Comparison of ENCODE assay signal across 1 cellular context in the genomic region with DNA sequence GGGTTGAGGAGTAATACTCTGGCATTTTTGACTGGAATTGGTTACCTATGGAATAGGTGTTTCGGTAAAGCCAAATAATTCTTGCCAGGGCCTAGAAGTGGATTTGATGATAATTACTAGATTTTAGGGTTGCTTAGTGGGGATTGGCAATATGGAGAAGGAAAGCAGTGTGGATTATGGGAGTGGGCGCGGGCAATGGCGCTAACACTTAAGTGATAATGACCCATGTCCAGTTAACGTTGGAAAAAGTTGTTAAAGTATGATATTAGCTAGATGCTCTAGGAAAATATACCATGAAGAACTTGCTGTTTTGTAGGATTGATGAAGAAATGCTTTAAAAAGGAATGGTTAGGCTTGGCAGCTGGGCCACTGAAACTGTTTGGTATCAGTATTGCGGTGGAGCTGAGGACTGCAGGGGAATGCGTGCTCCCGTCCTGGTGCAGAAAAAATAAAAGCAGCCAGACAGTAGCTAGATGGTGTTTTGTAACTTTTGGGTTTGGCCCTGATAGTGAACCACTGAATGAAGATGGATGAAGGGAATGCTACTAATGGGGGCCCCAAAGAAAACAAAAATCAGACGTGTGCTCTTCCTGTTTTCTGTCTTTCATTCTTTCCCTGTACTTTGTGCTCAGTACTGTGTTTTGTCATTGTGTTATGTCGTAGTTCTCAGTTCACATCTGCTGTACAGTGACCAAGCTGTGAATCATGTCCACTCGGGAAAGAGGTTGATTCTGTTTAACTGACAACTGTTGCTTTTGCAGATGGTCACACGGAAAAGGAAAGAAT.
A peak's percentile ranks its signal among the peaks of the same experiment; 100 is the strongest.
TF ChIP-seq lines count a peak whose summit lies in the region.

No MANE protein-coding gene starts in this region.

TF ChIP-seq in HepG2, 621 proteins besides CTCF, POLR2A, EP300 and RAD21 (continued from another document and continues in another):
- TF ChIP-seq, protein P1, sequence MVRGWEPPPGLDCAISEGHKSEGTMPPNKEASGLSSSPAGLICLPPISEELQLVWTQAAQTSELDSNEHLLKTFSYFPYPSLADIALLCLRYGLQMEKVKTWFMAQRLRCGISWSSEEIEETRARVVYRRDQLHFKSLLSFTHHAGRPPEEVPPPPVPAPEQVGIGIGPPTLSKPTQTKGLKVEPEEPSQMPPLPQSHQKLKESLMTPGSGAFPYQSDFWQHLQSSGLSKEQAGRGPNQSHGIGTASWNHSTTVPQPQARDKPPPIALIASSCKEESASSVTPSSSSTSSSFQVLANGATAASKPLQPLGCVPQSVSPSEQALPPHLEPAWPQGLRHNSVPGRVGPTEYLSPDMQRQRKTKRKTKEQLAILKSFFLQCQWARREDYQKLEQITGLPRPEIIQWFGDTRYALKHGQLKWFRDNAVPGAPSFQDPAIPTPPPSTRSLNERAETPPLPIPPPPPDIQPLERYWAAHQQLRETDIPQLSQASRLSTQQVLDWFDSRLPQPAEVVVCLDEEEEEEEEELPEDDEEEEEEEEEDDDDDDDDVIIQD (CRISPR knock-in tag; IDR thresholded peaks at IDR 0.05; ENCODE audit: low read depth): no peak
- TF ChIP-seq ZNF598 (CRISPR knock-in tag; IDR thresholded peaks at IDR 0.05; ENCODE audit: borderline replicate concordance) (0 out of 2 replicates have a peak, but pooled peaks have one; percentile 15), TMF1 (CRISPR knock-in tag; IDR thresholded peaks at IDR 0.05; ENCODE audit: low read depth) (no peak), ZNF777 (CRISPR knock-in tag; IDR thresholded peaks at IDR 0.05) (no peak), ZMYM2 (CRISPR knock-in tag; IDR thresholded peaks at IDR 0.05) (no peak), SP4 (CRISPR knock-in tag; IDR thresholded peaks at IDR 0.05) (no peak; the same call in 1 of the 2 replicates), FOXK2 (IDR thresholded peaks at IDR 0.05) (0 out of 2 replicates have a peak, but pooled peaks have one; percentile 43), ZNF670 (CRISPR knock-in tag; IDR thresholded peaks at IDR 0.05; ENCODE audit: borderline replicate concordance) (peak; percentile 37; the same call in 1 of the 2 replicates), ATF7 (IDR thresholded peaks at IDR 0.05) (no peak), ATF7 (CRISPR knock-in tag; IDR thresholded peaks at IDR 0.05) (no peak), SSRP1 (CRISPR knock-in tag; IDR thresholded peaks at IDR 0.05) (no peak), CEBPB (IDR thresholded peaks at IDR 0.05; ENCODE audit: borderline replicate concordance, low read depth, low read length) (no peak), ZNF530 (CRISPR knock-in tag; IDR thresholded peaks at IDR 0.05; ENCODE audit: low read depth) (no peak), RXRA (CRISPR knock-in tag; IDR thresholded peaks at IDR 0.05) (no peak), ZNF382 (CRISPR knock-in tag; IDR thresholded peaks at IDR 0.05; ENCODE audit: borderline replicate concordance) (no peak), ZNF605 (CRISPR knock-in tag; IDR thresholded peaks at IDR 0.05) (peak; percentile 83), ZNF709 (CRISPR knock-in tag; IDR thresholded peaks at IDR 0.05) (peak; percentile 62; the same call in 1 of the 2 replicates), ZNF24 (IDR thresholded peaks at IDR 0.05) (no peak), ZNF780A (CRISPR knock-in tag; IDR thresholded peaks at IDR 0.05) (0 out of 2 replicates have a peak, but pooled peaks have one; percentile 23), SYNCRIP (IDR thresholded peaks at IDR 0.05; ENCODE audit: insufficient read depth, low read depth, low read length) (no peak), HDAC2 (CRISPR knock-in tag; IDR thresholded peaks at IDR 0.05) (peak; percentile 84), ONECUT2 (CRISPR knock-in tag; IDR thresholded peaks at IDR 0.05) (0 out of 2 replicates have a peak, but pooled peaks have one; percentile 18), ZNF614 (CRISPR knock-in tag; IDR thresholded peaks at IDR 0.05; ENCODE audit: borderline replicate concordance) (peak; percentile 67; the same call in 1 of the 2 replicates), REXO4 (CRISPR knock-in tag; IDR thresholded peaks at IDR 0.05; ENCODE audit: borderline replicate concordance) (no peak), ATAD3A (CRISPR knock-in tag; IDR thresholded peaks at IDR 0.05) (no peak), ZNF496 (CRISPR knock-in tag; IDR thresholded peaks at IDR 0.05; ENCODE audit: insufficient replicate concordance) (no peak), CHD2 (IDR thresholded peaks at IDR 0.05; ENCODE audit: low read depth, low read length) (no peak), TEAD3 (CRISPR knock-in tag; optimal IDR thresholded peaks at IDR 0.05; ENCODE audit: borderline replicate concordance) (peak; percentile 68), ZC3H13 (CRISPR knock-in tag; IDR thresholded peaks at IDR 0.05) (no peak; the same call in 1 of the 2 replicates), MEF2D (CRISPR knock-in tag; IDR thresholded peaks at IDR 0.05) (peak; percentile 78), MXD4 (CRISPR knock-in tag; IDR thresholded peaks at IDR 0.05) (no peak; the same call in 1 of the 2 replicates), PHF8 (CRISPR knock-in tag; IDR thresholded peaks at IDR 0.05) (0 out of 2 replicates have a peak, but pooled peaks have one; percentile 24), ZNF557 (CRISPR knock-in tag; IDR thresholded peaks at IDR 0.05) (peak; percentile 67; the same call in 1 of the 2 replicates), STAG1 (CRISPR knock-in tag; IDR thresholded peaks at IDR 0.05) (peak; percentile 10; the same call in 1 of the 2 replicates), KLF12 (CRISPR knock-in tag; IDR thresholded peaks at IDR 0.05; ENCODE audit: borderline replicate concordance) (peak; percentile 40; the same call in 1 of the 2 replicates)
- TF ChIP-seq, protein P2, sequence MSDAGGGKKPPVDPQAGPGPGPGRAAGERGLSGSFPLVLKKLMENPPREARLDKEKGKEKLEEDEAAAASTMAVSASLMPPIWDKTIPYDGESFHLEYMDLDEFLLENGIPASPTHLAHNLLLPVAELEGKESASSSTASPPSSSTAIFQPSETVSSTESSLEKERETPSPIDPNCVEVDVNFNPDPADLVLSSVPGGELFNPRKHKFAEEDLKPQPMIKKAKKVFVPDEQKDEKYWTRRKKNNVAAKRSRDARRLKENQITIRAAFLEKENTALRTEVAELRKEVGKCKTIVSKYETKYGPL (CRISPR knock-in tag; IDR thresholded peaks at IDR 0.05): no peak; the same call in 1 of the 2 replicates
- TF ChIP-seq, protein P3, sequence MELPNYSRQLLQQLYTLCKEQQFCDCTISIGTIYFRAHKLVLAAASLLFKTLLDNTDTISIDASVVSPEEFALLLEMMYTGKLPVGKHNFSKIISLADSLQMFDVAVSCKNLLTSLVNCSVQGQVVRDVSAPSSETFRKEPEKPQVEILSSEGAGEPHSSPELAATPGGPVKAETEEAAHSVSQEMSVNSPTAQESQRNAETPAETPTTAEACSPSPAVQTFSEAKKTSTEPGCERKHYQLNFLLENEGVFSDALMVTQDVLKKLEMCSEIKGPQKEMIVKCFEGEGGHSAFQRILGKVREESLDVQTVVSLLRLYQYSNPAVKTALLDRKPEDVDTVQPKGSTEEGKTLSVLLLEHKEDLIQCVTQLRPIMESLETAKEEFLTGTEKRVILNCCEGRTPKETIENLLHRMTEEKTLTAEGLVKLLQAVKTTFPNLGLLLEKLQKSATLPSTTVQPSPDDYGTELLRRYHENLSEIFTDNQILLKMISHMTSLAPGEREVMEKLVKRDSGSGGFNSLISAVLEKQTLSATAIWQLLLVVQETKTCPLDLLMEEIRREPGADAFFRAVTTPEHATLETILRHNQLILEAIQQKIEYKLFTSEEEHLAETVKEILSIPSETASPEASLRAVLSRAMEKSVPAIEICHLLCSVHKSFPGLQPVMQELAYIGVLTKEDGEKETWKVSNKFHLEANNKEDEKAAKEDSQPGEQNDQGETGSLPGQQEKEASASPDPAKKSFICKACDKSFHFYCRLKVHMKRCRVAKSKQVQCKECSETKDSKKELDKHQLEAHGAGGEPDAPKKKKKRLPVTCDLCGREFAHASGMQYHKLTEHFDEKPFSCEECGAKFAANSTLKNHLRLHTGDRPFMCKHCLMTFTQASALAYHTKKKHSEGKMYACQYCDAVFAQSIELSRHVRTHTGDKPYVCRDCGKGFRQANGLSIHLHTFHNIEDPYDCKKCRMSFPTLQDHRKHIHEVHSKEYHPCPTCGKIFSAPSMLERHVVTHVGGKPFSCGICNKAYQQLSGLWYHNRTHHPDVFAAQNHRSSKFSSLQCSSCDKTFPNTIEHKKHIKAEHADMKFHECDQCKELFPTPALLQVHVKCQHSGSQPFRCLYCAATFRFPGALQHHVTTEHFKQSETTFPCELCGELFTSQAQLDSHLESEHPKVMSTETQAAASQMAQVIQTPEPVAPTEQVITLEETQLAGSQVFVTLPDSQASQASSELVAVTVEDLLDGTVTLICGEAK (IDR thresholded peaks at IDR 0.05): no peak
- TF ChIP-seq, protein P3 (CRISPR knock-in tag; IDR thresholded peaks at IDR 0.05): no peak; the same call in 1 of the 2 replicates
- TF ChIP-seq, protein P4, sequence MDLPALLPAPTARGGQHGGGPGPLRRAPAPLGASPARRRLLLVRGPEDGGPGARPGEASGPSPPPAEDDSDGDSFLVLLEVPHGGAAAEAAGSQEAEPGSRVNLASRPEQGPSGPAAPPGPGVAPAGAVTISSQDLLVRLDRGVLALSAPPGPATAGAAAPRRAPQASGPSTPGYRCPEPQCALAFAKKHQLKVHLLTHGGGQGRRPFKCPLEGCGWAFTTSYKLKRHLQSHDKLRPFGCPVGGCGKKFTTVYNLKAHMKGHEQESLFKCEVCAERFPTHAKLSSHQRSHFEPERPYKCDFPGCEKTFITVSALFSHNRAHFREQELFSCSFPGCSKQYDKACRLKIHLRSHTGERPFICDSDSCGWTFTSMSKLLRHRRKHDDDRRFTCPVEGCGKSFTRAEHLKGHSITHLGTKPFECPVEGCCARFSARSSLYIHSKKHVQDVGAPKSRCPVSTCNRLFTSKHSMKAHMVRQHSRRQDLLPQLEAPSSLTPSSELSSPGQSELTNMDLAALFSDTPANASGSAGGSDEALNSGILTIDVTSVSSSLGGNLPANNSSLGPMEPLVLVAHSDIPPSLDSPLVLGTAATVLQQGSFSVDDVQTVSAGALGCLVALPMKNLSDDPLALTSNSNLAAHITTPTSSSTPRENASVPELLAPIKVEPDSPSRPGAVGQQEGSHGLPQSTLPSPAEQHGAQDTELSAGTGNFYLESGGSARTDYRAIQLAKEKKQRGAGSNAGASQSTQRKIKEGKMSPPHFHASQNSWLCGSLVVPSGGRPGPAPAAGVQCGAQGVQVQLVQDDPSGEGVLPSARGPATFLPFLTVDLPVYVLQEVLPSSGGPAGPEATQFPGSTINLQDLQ (CRISPR knock-in tag; IDR thresholded peaks at IDR 0.05): no peak
- TF ChIP-seq, protein P5, sequence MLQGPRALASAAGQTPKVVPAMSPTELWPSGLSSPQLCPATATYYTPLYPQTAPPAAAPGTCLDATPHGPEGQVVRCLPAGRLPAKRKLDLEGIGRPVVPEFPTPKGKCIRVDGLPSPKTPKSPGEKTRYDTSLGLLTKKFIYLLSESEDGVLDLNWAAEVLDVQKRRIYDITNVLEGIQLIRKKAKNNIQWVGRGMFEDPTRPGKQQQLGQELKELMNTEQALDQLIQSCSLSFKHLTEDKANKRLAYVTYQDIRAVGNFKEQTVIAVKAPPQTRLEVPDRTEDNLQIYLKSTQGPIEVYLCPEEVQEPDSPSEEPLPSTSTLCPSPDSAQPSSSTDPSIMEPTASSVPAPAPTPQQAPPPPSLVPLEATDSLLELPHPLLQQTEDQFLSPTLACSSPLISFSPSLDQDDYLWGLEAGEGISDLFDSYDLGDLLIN (CRISPR knock-in tag; IDR thresholded peaks at IDR 0.05; ENCODE audit: borderline replicate concordance): no peak
- TF ChIP-seq, protein P6, sequence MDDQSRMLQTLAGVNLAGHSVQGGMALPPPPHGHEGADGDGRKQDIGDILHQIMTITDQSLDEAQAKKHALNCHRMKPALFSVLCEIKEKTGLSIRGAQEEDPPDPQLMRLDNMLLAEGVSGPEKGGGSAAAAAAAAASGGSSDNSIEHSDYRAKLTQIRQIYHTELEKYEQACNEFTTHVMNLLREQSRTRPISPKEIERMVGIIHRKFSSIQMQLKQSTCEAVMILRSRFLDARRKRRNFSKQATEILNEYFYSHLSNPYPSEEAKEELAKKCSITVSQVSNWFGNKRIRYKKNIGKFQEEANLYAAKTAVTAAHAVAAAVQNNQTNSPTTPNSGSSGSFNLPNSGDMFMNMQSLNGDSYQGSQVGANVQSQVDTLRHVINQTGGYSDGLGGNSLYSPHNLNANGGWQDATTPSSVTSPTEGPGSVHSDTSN (CRISPR knock-in tag; IDR thresholded peaks at IDR 0.05; ENCODE audit: borderline replicate concordance): no peak
- TF ChIP-seq, protein P7, sequence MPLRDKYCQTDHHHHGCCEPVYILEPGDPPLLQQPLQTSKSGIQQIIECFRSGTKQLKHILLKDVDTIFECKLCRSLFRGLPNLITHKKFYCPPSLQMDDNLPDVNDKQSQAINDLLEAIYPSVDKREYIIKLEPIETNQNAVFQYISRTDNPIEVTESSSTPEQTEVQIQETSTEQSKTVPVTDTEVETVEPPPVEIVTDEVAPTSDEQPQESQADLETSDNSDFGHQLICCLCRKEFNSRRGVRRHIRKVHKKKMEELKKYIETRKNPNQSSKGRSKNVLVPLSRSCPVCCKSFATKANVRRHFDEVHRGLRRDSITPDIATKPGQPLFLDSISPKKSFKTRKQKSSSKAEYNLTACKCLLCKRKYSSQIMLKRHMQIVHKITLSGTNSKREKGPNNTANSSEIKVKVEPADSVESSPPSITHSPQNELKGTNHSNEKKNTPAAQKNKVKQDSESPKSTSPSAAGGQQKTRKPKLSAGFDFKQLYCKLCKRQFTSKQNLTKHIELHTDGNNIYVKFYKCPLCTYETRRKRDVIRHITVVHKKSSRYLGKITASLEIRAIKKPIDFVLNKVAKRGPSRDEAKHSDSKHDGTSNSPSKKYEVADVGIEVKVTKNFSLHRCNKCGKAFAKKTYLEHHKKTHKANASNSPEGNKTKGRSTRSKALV (CRISPR knock-in tag; IDR thresholded peaks at IDR 0.05): no peak
